ENCODE assay signal across 8 cellular contexts in genomic region chr3:129184396-129184656, GRCh38.
DNase-seq lines count a peak whose midpoint lies in the region; ATAC-seq and TF ChIP-seq lines count a peak whose summit lies in the region.

No MANE protein-coding gene starts in this region.

- TF ChIP-seq CTCF in GM12865 (IDR thresholded peaks at IDR 0.05; ENCODE audit: insufficient read depth, low read depth, low read length, missing control alignments), result no peak
- no peak for TF ChIP-seq CTCF in VCaP (conservative IDR thresholded peaks at IDR 0.05)
- no peak for TF ChIP-seq CTCF in fibroblast of pulmonary artery (IDR thresholded peaks at IDR 0.05; ENCODE audit: low read length, missing control alignments)
- no peak for TF ChIP-seq CTCF in neutrophil (IDR thresholded peaks at IDR 0.05)

- no peaks in the 10 kb centered on the region for H3K9me3 ChIP-seq in neutrophil

- H3K36me3 ChIP-seq in neutrophil, result peaks cover 3% of the 10 kb centered on the region

- ATAC-seq in HG03342 (IDR thresholded peaks at IDR 0.05; ENCODE audit: unreplicated experiment), result peak; percentile 7
- ATAC-seq in HG03108 (IDR thresholded peaks at IDR 0.05; ENCODE audit: unreplicated experiment), result no peak

- H3K27ac ChIP-seq in VCaP (peak overlapping the region; percentile 99), neutrophil (peak overlapping the region; percentile 98)

- peak overlapping the region; percentile 97 for H3K4me3 ChIP-seq in GM12865 (ENCODE audit: low read depth, low read length)
- H3K4me3 ChIP-seq in fibroblast of pulmonary artery (replicated peaks; ENCODE audit: low read depth, low read length), result peak overlapping the region; percentile 99
- peak overlapping the region; percentile 98 to 99 for H3K4me3 ChIP-seq in neutrophil (ENCODE audit: low read depth in 1 of 2, low read length in 1 of 2)

- H3K4me1 ChIP-seq in neutrophil (ENCODE audit: control insufficient read depth in 1 of 2, insufficient read depth in 1 of 2, low read depth in 1 of 2, low read length in 1 of 2), result peaks cover 47 to 53% of the 10 kb centered on the region in 2 experiments

- peak; percentile 43 for DNase-seq in GM12865 (ENCODE audit: low read depth)
- peak; percentile 24 for DNase-seq in fibroblast of pulmonary artery (ENCODE audit: low read depth)
- DNase-seq in NCI-H128 (lab: John Stamatoyannopoulos, UW; ENCODE audit: unreplicated experiment), result no peak
- DNase-seq in NCI-H345 (lab: John Stamatoyannopoulos, UW), result no peak

- no peaks in the 10 kb centered on the region for H3K27me3 ChIP-seq in neutrophil

Comparison
In these comparisons a context has a peak if more than half of its experiments do, and no peak if none do; other contexts are left out.
1. DNase-seq: peak in GM12865 (single experiment) and fibroblast of pulmonary artery (single experiment); none in NCI-H128 (single experiment) and NCI-H345 (single experiment).
2. Peak in every context shown above with its lines, with median percentiles within 50 percentile points of each other: H3K4me3 ChIP-seq.